Comparison of ENCODE assay signal across 8 cellular contexts in genomic region chr15:85583404-85584390, GRCh38.
DNase-seq lines count a peak whose midpoint lies in the region; ATAC-seq and TF ChIP-seq lines count a peak whose summit lies in the region.

No MANE protein-coding gene starts in this region.

- peaks cover 0 to 25% of the 10 kb centered on the region in 2 experiments; a peak in 2 of 4 replicates for H3K4me1 ChIP-seq in SK-N-SH (ENCODE audit: control insufficient read depth in 1 of 2, insufficient read depth in 2 of 2, low read depth in 1 of 2, low read length in 1 of 2)
- H3K4me1 ChIP-seq in OCI-LY7 (ENCODE audit: insufficient read depth, low read length, poor library complexity, severe bottlenecking), result peaks cover 50% of the 10 kb centered on the region

- H3K36me3 ChIP-seq in SK-N-SH (replicated peaks in 1 of 2; ENCODE audit: control insufficient read depth in 1 of 2, insufficient read depth in 2 of 2, low read length in 1 of 2) (peaks cover 9 to 33% of the 10 kb centered on the region in 2 experiments), OCI-LY7 (ENCODE audit: insufficient read depth, low read length) (peaks cover 85% of the 10 kb centered on the region)

- H3K9me3 ChIP-seq in SK-N-SH (no peaks in the 10 kb centered on the region), OCI-LY7 (ENCODE audit: low read length) (no peaks in the 10 kb centered on the region)

- H3K4me3 Mint-ChIP-seq in natural killer cell, result peak overlapping the region; percentile 95

- H3F3A ChIP-seq in SK-N-SH (replicated peaks; ENCODE audit: insufficient read depth), result no peaks in the 10 kb centered on the region

- H3K27ac ChIP-seq in SK-N-SH (ENCODE audit: low read depth in 2 of 2, low read length in 1 of 2) (peak overlapping the region in 1 of 2 experiments; percentile 85; a peak in 2 of 4 replicates), OCI-LY7 (ENCODE audit: low read depth, low read length, poor library complexity, severe bottlenecking) (peak overlapping the region; percentile 61), coronary artery (peak overlapping the region; percentile 89 to 91)

- no TSS peak for BruUV-seq in OCI-LY7 (replicated peaks; lab: Mats Ljungman, UMichigan)

- H3K36me3 Mint-ChIP-seq in natural killer cell, result peaks cover 6% of the 10 kb centered on the region

- H3K9ac ChIP-seq in SK-N-SH, result no peak overlapping the region

- CTCF ChIA-PET in SK-N-SH (lab: Yijun Ruan, JAX), result interaction anchor here (1.3 kb wide), 1 partner anchor 287 kb away, joined by 5 read pairs; no protein-coding TSS in a partner anchor
- CTCF ChIA-PET in OCI-LY7 (lab: Charles Lee; ENCODE audit: unreplicated experiment), result no interaction called here

- TF ChIP-seq CTCF in SK-N-SH (IDR thresholded peaks at IDR 0.05), result no peak
- 0 out of 2 replicates have a peak, but pooled peaks have one; percentile 18 for TF ChIP-seq CTCF in OCI-LY7 (conservative IDR thresholded peaks at IDR 0.05; ENCODE audit: low read length)
- TF ChIP-seq CTCF in coronary artery (IDR thresholded peaks at IDR 0.05), result no peak
- TF ChIP-seq CTCF in natural killer cell (IDR thresholded peaks at IDR 0.05), result no peak

- H4K20me1 ChIP-seq in SK-N-SH (ENCODE audit: insufficient read depth) (peaks cover 5% of the 10 kb centered on the region; the same call in 1 of the 2 replicates), OCI-LY7 (ENCODE audit: insufficient read depth, low read length) (peaks cover 14% of the 10 kb centered on the region; the same call in 1 of the 2 replicates)

- H3K9me3 Mint-ChIP-seq in natural killer cell, result no peaks in the 10 kb centered on the region

- peaks cover 21% of the 10 kb centered on the region for H3K79me2 ChIP-seq in SK-N-SH (ENCODE audit: insufficient read depth)
- H3K79me2 ChIP-seq in OCI-LY7 (ENCODE audit: insufficient read depth, low read depth, low read length), result peaks cover 44% of the 10 kb centered on the region

- 77% methylated on average over 8 of the region's 8 CpGs for WGBS in SK-N-SH (ENCODE audit: low lambda C conversion rate)

- ATAC-seq in SK-N-SH treated with all-trans-retinoic acid at 6 μM for 48 hours (no peak), HG02840 (IDR thresholded peaks at IDR 0.05; ENCODE audit: low FRiP score, unreplicated experiment) (peak; percentile 38), natural killer cell (peak; percentile 37 to 48 (median 42))

- H3K4me2 ChIP-seq in SK-N-SH, result no peak overlapping the region
- peak overlapping the region; percentile 73 for H3K4me2 ChIP-seq in OCI-LY7 (ENCODE audit: low read length)

- H3K4me1 Mint-ChIP-seq in natural killer cell, result peaks cover 72 to 76% of the 10 kb centered on the region in 2 donors

- H3K27me3 ChIP-seq in SK-N-SH (ENCODE audit: insufficient read depth), result no peaks in the 10 kb centered on the region

- no peak for TF ChIP-seq RAD21 in SK-N-SH (IDR thresholded peaks at IDR 0.05; ENCODE audit: low read length)

- H3K27me3 Mint-ChIP-seq in natural killer cell (ENCODE audit: low read depth in 2 of 2), result no peaks in the 10 kb centered on the region

- no peaks in the 10 kb centered on the region for H3K9me2 ChIP-seq in SK-N-SH
- no peaks in the 10 kb centered on the region for H3K9me2 ChIP-seq in OCI-LY7 (ENCODE audit: insufficient read depth, low read length)

- POLR2A ChIA-PET in SK-N-SH (lab: Yijun Ruan, JAX), result no interaction called here
- POLR2A ChIA-PET in OCI-LY7 (lab: Charles Lee), result interaction anchor here (0.8 to 1.6 kb wide), 3 partner anchors 18 to 109 kb away, joined by 3 to 4 read pairs (median 3); no protein-coding TSS in a partner anchor

- H2AFZ ChIP-seq in SK-N-SH (ENCODE audit: low read depth), result no peak overlapping the region
- H2AFZ ChIP-seq in OCI-LY7 (ENCODE audit: low read length), result no peak overlapping the region

- no peak for TF ChIP-seq EP300 in SK-N-SH (IDR thresholded peaks at IDR 0.05; ENCODE audit: borderline replicate concordance in 1 of 2, low read depth in 1 of 2, low read length in 1 of 2)

- DNase-seq in SK-N-SH, result no peak
- DNase-seq in OCI-LY7 (ENCODE audit: low spot score), result peak; percentile 77
- no peak for DNase-seq in coronary artery (ENCODE audit: low spot score)
- DNase-seq in natural killer cell, result peak; percentile 55
- DNase-seq in cerebellar cortex (ENCODE audit: low spot score), result no peak
- no peak for DNase-seq in HPDE6-E6E7 (ENCODE audit: extremely low spot score)

- peak overlapping the region; percentile 95 to 98 for H3K27ac Mint-ChIP-seq in natural killer cell

- intact Hi-C loops in OCI-LY7 (cut with micrococcal nuclease; ENCODE audit: unreplicated experiment), result loop anchor here (2.0 to 5.0 kb wide), 4 partner anchors 76 to 253 kb away; partner anchors contain the start of gene AKAP13
- intact Hi-C loops in natural killer cell (cut with micrococcal nuclease), result loop anchor here (2.0 to 5.0 kb wide), 5 partner anchors 41 to 201 kb away; partner anchors contain the start of gene AKAP13

- H3K4me3 ChIP-seq in SK-N-SH (ENCODE audit: low read depth in 2 of 2, low read length in 1 of 2), result no peak overlapping the region; a peak in 1 of 4 replicates
- H3K4me3 ChIP-seq in OCI-LY7 (ENCODE audit: low read depth, low read length, poor library complexity, severe bottlenecking), result peak overlapping the region; percentile 59
- peak overlapping the region; percentile 65 for H3K4me3 ChIP-seq in coronary artery

TF ChIP-seq in SK-N-SH, 30 proteins besides CTCF, POLR2A, EP300 and RAD21:
- TF ChIP-seq, protein P1, sequence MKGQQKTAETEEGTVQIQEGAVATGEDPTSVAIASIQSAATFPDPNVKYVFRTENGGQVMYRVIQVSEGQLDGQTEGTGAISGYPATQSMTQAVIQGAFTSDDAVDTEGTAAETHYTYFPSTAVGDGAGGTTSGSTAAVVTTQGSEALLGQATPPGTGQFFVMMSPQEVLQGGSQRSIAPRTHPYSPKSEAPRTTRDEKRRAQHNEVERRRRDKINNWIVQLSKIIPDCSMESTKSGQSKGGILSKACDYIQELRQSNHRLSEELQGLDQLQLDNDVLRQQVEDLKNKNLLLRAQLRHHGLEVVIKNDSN (IDR thresholded peaks at IDR 0.05; ENCODE audit: borderline replicate concordance, low read depth), result no peak
- TF ChIP-seq PBX3 (IDR thresholded peaks at IDR 0.05), result 0 out of 2 replicates have a peak, but pooled peaks have one; percentile 30
TF ChIP-seq in SK-N-SH: peak in this region for 1.

TF ChIP-seq in SK-N-SH treated with all-trans-retinoic acid at 6 μM for 48 hours, 23 proteins besides CTCF, POLR2A, EP300 and RAD21:
- no peak for TF ChIP-seq POU6F1 (CRISPR knock-in tag; IDR thresholded peaks at IDR 0.05; ENCODE audit: borderline replicate concordance, low read depth)
- no peak for TF ChIP-seq PPARA (CRISPR knock-in tag; IDR thresholded peaks at IDR 0.05; ENCODE audit: borderline replicate concordance)
- TF ChIP-seq CREB5 (CRISPR knock-in tag; IDR thresholded peaks at IDR 0.05; ENCODE audit: low read depth), result no peak
- no peak for TF ChIP-seq SNAI2 (CRISPR knock-in tag; IDR thresholded peaks at IDR 0.05)
- TF ChIP-seq ZNF8 (CRISPR knock-in tag; IDR thresholded peaks at IDR 0.05), result no peak
- TF ChIP-seq ZFP30 (CRISPR knock-in tag; IDR thresholded peaks at IDR 0.05), result no peak
- TF ChIP-seq ZFP3 (CRISPR knock-in tag; IDR thresholded peaks at IDR 0.05), result no peak
- TF ChIP-seq RARB (CRISPR knock-in tag; IDR thresholded peaks at IDR 0.05), result no peak
- TF ChIP-seq ESRRG (CRISPR knock-in tag; IDR thresholded peaks at IDR 0.05), result no peak
- no peak for TF ChIP-seq ISL1 (CRISPR knock-in tag; IDR thresholded peaks at IDR 0.05)

Comparison
In these comparisons a context has a peak if more than half of its experiments do, and no peak if none do; other contexts are left out.
1. DNase-seq: peak in OCI-LY7 (single experiment) and natural killer cell (single experiment); none in SK-N-SH (single experiment), coronary artery (single experiment), cerebellar cortex (single experiment) and HPDE6-E6E7 (single experiment).
2. H3K4me3 ChIP-seq: peak in OCI-LY7 (single experiment) and coronary artery (single experiment); none in SK-N-SH (0 of 2).